ENCODE assay signal across 1 cellular context in genomic region chr2:74958277-74959105, GRCh38.
TF ChIP-seq lines count a peak whose summit lies in the region.

POLE4 (plus strand) TSS chr2:74958643; CDS start chr2:74958680, 37 bp downstream.

TF ChIP-seq in HepG2, 621 proteins besides CTCF, POLR2A, EP300 and RAD21 (continued from another document and continues in another):
- TF ChIP-seq PBX2 (CRISPR knock-in tag; IDR thresholded peaks at IDR 0.05), result no peak
- no peak for TF ChIP-seq PRPF4 (IDR thresholded peaks at IDR 0.05; ENCODE audit: low read depth, low read length, poor library complexity, severe bottlenecking)
- TF ChIP-seq IRF1 (CRISPR knock-in tag; IDR thresholded peaks at IDR 0.05; ENCODE audit: low read depth), result peak; percentile 83
- peak; percentile 87 for TF ChIP-seq MYC (CRISPR knock-in tag; IDR thresholded peaks at IDR 0.05; ENCODE audit: borderline replicate concordance)
- peak; percentile 85; the same call in 1 of the 2 replicates for TF ChIP-seq ZBTB37 (CRISPR knock-in tag; IDR thresholded peaks at IDR 0.05)
- TF ChIP-seq IKZF4 (CRISPR knock-in tag; IDR thresholded peaks at IDR 0.05; ENCODE audit: borderline replicate concordance, low read depth, not compliant biosample characterization), result peak; percentile 98
- peak; percentile 62 for TF ChIP-seq MIXL1 (CRISPR knock-in tag; IDR thresholded peaks at IDR 0.05)
- TF ChIP-seq ELF3 (CRISPR knock-in tag; IDR thresholded peaks at IDR 0.05), result peak; percentile 86
- TF ChIP-seq ARNTL (CRISPR knock-in tag; IDR thresholded peaks at IDR 0.05), result peak; percentile 88
- TF ChIP-seq ZSCAN30 (CRISPR knock-in tag; IDR thresholded peaks at IDR 0.05), result peak; percentile 94
- TF ChIP-seq CHD4 (IDR thresholded peaks at IDR 0.05; ENCODE audit: borderline replicate concordance, low read length), result no peak
- TF ChIP-seq HNRNPL (IDR thresholded peaks at IDR 0.05; ENCODE audit: low read depth, low read length), result no peak
- no peak for TF ChIP-seq ADNP (CRISPR knock-in tag; IDR thresholded peaks at IDR 0.05)
- TF ChIP-seq TCF7 (IDR thresholded peaks at IDR 0.05; ENCODE audit: low read depth), result no peak; the same call in 1 of the 2 replicates
- TF ChIP-seq RFXAP (CRISPR knock-in tag; IDR thresholded peaks at IDR 0.05; ENCODE audit: borderline replicate concordance), result peak; percentile 91
- TF ChIP-seq SP1 (IDR thresholded peaks at IDR 0.05), result no peak
- peak; percentile 89 for TF ChIP-seq SP1 (CRISPR knock-in tag; IDR thresholded peaks at IDR 0.05)
- peak; percentile 93 for TF ChIP-seq ZNF841 (CRISPR knock-in tag; IDR thresholded peaks at IDR 0.05; ENCODE audit: borderline replicate concordance)
- TF ChIP-seq ZNF292 (CRISPR knock-in tag; IDR thresholded peaks at IDR 0.05; ENCODE audit: borderline replicate concordance, low read depth), result peak; percentile 79
- peak; percentile 60; the same call in 1 of the 2 replicates for TF ChIP-seq NFATC3 (CRISPR knock-in tag; IDR thresholded peaks at IDR 0.05)
- peak; percentile 78; the same call in 1 of the 2 replicates for TF ChIP-seq GATA4 (IDR thresholded peaks at IDR 0.05; ENCODE audit: borderline replicate concordance, low read depth)
- peak; percentile 70 for TF ChIP-seq FOXA3 (CRISPR knock-in tag; IDR thresholded peaks at IDR 0.05)
- no peak for TF ChIP-seq TRAFD1 (CRISPR knock-in tag; IDR thresholded peaks at IDR 0.05; ENCODE audit: borderline replicate concordance)
- peak; percentile 86 for TF ChIP-seq ZNF574 (CRISPR knock-in tag; IDR thresholded peaks at IDR 0.05)
- TF ChIP-seq ZBTB25 (CRISPR knock-in tag; IDR thresholded peaks at IDR 0.05), result peak; percentile 88
- peak; percentile 98 for TF ChIP-seq NRL (CRISPR knock-in tag; IDR thresholded peaks at IDR 0.05; ENCODE audit: borderline replicate concordance)
- TF ChIP-seq ZNF205 (CRISPR knock-in tag; IDR thresholded peaks at IDR 0.05), result peak; percentile 86; the same call in 1 of the 2 replicates
- TF ChIP-seq SALL1 (CRISPR knock-in tag; IDR thresholded peaks at IDR 0.05), result peak; percentile 99
- peak; percentile 91 for TF ChIP-seq ZBED4 (CRISPR knock-in tag; IDR thresholded peaks at IDR 0.05; ENCODE audit: borderline replicate concordance)
- no peak for TF ChIP-seq FOXK2 (IDR thresholded peaks at IDR 0.05)
- no peak for TF ChIP-seq ATAD3A (CRISPR knock-in tag; IDR thresholded peaks at IDR 0.05)
- TF ChIP-seq FOXJ3 (CRISPR knock-in tag; IDR thresholded peaks at IDR 0.05; ENCODE audit: borderline replicate concordance), result peak; percentile 80
- no peak for TF ChIP-seq ZNF496 (CRISPR knock-in tag; IDR thresholded peaks at IDR 0.05; ENCODE audit: insufficient replicate concordance)
- TF ChIP-seq ZNF567 (CRISPR knock-in tag; IDR thresholded peaks at IDR 0.05; ENCODE audit: borderline replicate concordance), result peak; percentile 100
- peak; percentile 95; the same call in 1 of the 2 replicates for TF ChIP-seq KIAA2018 (CRISPR knock-in tag; IDR thresholded peaks at IDR 0.05; ENCODE audit: borderline replicate concordance)
- peak; percentile 98 for TF ChIP-seq TERF1 (CRISPR knock-in tag; IDR thresholded peaks at IDR 0.05)
